Comparison of ENCODE assay signal across 1 cellular context in the genomic region with DNA sequence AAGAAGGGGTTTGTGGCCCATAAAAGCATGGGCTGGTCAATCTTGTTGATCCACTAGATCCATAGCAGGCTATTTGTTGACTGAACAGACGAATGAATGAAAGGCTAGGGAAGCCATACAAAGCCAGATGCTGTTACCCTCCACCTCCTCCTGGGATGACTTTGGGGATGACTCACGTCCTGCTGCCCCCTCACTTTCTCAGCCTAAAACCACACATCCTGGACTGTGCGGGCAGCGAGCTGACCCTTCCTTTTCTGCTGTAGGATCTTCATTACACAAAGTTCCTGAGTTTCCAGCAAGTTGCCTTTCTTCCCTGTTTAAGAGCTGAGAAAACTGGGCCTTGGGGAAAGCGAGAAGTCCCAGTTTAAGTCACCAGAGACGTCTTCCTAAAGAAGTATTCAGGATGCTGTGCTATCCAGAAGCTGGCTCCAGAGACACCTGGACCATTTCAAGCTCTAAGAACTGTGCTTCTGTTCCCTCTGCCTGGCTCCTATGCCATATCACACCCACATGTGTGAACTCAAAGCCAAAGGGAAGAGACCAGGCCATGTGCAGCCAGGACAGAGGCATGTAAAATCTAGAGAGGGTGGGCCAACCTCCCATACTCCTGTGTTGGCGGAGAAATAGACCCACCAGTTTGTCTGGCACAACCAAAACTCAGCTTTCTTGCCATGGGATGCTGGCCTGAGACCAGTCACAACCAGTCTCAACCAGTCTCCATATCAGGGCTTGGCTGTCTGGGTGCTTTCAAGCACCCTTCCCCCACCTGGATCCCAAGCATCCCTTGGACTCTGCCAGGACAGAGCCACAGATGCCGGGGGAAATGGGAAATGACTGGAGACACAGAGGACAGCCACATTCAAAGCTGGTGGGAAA.
A peak's percentile ranks its signal among the peaks of the same experiment; 100 is the strongest.
TF ChIP-seq lines count a peak whose summit lies in the region.

No MANE protein-coding gene starts in this region.

TF ChIP-seq in K562, 482 proteins besides CTCF, POLR2A, EP300 and RAD21 (continues in another document):
- TF ChIP-seq RBM25 (IDR thresholded peaks at IDR 0.05; ENCODE audit: low read depth, low read length, severe bottlenecking), result no peak
- TF ChIP-seq POLR2B (IDR thresholded peaks at IDR 0.05; ENCODE audit: low read depth, partially characterized antibody), result no peak
- TF ChIP-seq, protein P1, sequence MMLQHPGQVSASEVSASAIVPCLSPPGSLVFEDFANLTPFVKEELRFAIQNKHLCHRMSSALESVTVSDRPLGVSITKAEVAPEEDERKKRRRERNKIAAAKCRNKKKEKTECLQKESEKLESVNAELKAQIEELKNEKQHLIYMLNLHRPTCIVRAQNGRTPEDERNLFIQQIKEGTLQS (IDR thresholded peaks at IDR 0.05), result peak; percentile 91
- TF ChIP-seq, protein P1 (CRISPR knock-in tag; conservative IDR thresholded peaks at IDR 0.05), result no peak
- TF ChIP-seq NCOA1 (IDR thresholded peaks at IDR 0.05; ENCODE audit: low read depth), result no peak; the same call in 1 of the 2 replicates
- TF ChIP-seq, protein P2, sequence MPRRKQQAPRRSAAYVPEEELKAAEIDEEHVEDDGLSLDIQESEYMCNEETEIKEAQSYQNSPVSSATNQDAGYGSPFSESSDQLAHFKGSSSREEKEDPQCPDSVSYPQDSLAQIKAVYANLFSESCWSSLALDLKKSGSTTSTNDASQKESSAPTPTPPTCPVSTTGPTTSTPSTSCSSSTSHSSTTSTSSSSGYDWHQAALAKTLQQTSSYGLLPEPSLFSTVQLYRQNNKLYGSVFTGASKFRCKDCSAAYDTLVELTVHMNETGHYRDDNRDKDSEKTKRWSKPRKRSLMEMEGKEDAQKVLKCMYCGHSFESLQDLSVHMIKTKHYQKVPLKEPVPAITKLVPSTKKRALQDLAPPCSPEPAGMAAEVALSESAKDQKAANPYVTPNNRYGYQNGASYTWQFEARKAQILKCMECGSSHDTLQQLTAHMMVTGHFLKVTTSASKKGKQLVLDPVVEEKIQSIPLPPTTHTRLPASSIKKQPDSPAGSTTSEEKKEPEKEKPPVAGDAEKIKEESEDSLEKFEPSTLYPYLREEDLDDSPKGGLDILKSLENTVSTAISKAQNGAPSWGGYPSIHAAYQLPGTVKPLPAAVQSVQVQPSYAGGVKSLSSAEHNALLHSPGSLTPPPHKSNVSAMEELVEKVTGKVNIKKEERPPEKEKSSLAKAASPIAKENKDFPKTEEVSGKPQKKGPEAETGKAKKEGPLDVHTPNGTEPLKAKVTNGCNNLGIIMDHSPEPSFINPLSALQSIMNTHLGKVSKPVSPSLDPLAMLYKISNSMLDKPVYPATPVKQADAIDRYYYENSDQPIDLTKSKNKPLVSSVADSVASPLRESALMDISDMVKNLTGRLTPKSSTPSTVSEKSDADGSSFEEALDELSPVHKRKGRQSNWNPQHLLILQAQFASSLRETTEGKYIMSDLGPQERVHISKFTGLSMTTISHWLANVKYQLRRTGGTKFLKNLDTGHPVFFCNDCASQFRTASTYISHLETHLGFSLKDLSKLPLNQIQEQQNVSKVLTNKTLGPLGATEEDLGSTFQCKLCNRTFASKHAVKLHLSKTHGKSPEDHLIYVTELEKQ (CRISPR knock-in tag; IDR thresholded peaks at IDR 0.05), result no peak
- no peak for TF ChIP-seq ZNF408 (CRISPR knock-in tag; IDR thresholded peaks at IDR 0.05; ENCODE audit: low read depth)
- TF ChIP-seq ARID3A (IDR thresholded peaks at IDR 0.05; ENCODE audit: borderline replicate concordance, low read depth, low read length), result no peak
- no peak for TF ChIP-seq ZNF140 (CRISPR knock-in tag; IDR thresholded peaks at IDR 0.05)
- TF ChIP-seq CBFA2T2 (conservative IDR thresholded peaks at IDR 0.05), result no peak
- no peak for TF ChIP-seq KAT8 (IDR thresholded peaks at IDR 0.05; ENCODE audit: low read depth)
- TF ChIP-seq RAD51 (IDR thresholded peaks at IDR 0.05; ENCODE audit: borderline replicate concordance, low read depth), result no peak
- TF ChIP-seq NR1H2 (CRISPR knock-in tag; IDR thresholded peaks at IDR 0.05), result no peak
- no peak for TF ChIP-seq HLTF (IDR thresholded peaks at IDR 0.05)
- TF ChIP-seq HDAC6 (IDR thresholded peaks at IDR 0.05; ENCODE audit: low read depth, low read length), result no peak
- no peak for TF ChIP-seq MED1 (CRISPR knock-in tag; IDR thresholded peaks at IDR 0.05; ENCODE audit: borderline replicate concordance)
- TF ChIP-seq CBFB (CRISPR knock-in tag; IDR thresholded peaks at IDR 0.05), result no peak
- 0 out of 2 replicates have a peak, but pooled peaks have one; percentile 62 for TF ChIP-seq ZNF584 (CRISPR knock-in tag; IDR thresholded peaks at IDR 0.05; ENCODE audit: low read depth)
- TF ChIP-seq, protein P3, sequence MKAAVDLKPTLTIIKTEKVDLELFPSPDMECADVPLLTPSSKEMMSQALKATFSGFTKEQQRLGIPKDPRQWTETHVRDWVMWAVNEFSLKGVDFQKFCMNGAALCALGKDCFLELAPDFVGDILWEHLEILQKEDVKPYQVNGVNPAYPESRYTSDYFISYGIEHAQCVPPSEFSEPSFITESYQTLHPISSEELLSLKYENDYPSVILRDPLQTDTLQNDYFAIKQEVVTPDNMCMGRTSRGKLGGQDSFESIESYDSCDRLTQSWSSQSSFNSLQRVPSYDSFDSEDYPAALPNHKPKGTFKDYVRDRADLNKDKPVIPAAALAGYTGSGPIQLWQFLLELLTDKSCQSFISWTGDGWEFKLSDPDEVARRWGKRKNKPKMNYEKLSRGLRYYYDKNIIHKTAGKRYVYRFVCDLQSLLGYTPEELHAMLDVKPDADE (conservative IDR thresholded peaks at IDR 0.05; ENCODE audit: control insufficient read depth, low read depth, low read length), result no peak
- no peak for TF ChIP-seq CBX3 (IDR thresholded peaks at IDR 0.05; ENCODE audit: borderline replicate concordance in 1 of 2, low read length in 2 of 2)
- TF ChIP-seq ZNF830 (CRISPR knock-in tag; IDR thresholded peaks at IDR 0.05), result no peak
- TF ChIP-seq FOXK2 (conservative IDR thresholded peaks at IDR 0.05 in 1 of 2, IDR thresholded peaks at IDR 0.05 in 1 of 2; ENCODE audit: low read depth in 2 of 2), result no peak
- no peak for TF ChIP-seq USF1 (CRISPR knock-in tag; IDR thresholded peaks at IDR 0.05)
- TF ChIP-seq, protein P4, sequence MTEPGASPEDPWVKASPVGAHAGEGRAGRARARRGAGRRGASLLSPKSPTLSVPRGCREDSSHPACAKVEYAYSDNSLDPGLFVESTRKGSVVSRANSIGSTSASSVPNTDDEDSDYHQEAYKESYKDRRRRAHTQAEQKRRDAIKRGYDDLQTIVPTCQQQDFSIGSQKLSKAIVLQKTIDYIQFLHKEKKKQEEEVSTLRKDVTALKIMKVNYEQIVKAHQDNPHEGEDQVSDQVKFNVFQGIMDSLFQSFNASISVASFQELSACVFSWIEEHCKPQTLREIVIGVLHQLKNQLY (CRISPR knock-in tag; conservative IDR thresholded peaks at IDR 0.05), result no peak
- no peak for TF ChIP-seq ZNF184 (CRISPR knock-in tag; IDR thresholded peaks at IDR 0.05)
- TF ChIP-seq REST (CRISPR knock-in tag; IDR thresholded peaks at IDR 0.05; ENCODE audit: low read depth), result no peak
- TF ChIP-seq POU5F1 (IDR thresholded peaks at IDR 0.05; ENCODE audit: borderline replicate concordance, low read depth, low read length, partially characterized antibody), result no peak
- no peak for TF ChIP-seq ATF2 (CRISPR knock-in tag; IDR thresholded peaks at IDR 0.05)
- no peak for TF ChIP-seq SPI1 (IDR thresholded peaks at IDR 0.05; ENCODE audit: borderline replicate concordance, low read depth, low read length)
- no peak for TF ChIP-seq RFX5 (IDR thresholded peaks at IDR 0.05; ENCODE audit: low read depth, low read length)
- TF ChIP-seq, protein P5, sequence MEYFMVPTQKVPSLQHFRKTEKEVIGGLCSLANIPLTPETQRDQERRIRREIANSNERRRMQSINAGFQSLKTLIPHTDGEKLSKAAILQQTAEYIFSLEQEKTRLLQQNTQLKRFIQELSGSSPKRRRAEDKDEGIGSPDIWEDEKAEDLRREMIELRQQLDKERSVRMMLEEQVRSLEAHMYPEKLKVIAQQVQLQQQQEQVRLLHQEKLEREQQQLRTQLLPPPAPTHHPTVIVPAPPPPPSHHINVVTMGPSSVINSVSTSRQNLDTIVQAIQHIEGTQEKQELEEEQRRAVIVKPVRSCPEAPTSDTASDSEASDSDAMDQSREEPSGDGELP (CRISPR knock-in tag; IDR thresholded peaks at IDR 0.05; ENCODE audit: borderline replicate concordance), result no peak
- TF ChIP-seq, protein P6, sequence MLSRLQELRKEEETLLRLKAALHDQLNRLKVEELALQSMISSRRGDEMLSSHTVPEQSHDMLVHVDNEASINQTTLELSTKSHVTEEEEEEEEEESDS (CRISPR knock-in tag; IDR thresholded peaks at IDR 0.05), result no peak
- TF ChIP-seq BACH1 (tag; IDR thresholded peaks at IDR 0.05), result no peak
- no peak for TF ChIP-seq PATZ1 (CRISPR knock-in tag; IDR thresholded peaks at IDR 0.05; ENCODE audit: borderline replicate concordance)
- no peak for TF ChIP-seq HMG20B (CRISPR knock-in tag; IDR thresholded peaks at IDR 0.05)
- 0 out of 2 replicates have a peak, but pooled peaks have one; percentile 14 for TF ChIP-seq ESRRA (IDR thresholded peaks at IDR 0.05; ENCODE audit: borderline replicate concordance, low read depth)
- TF ChIP-seq ZNF174 (CRISPR knock-in tag; IDR thresholded peaks at IDR 0.05), result no peak
- no peak for TF ChIP-seq ZNF197 (CRISPR knock-in tag; IDR thresholded peaks at IDR 0.05; ENCODE audit: low read depth)
- no peak for TF ChIP-seq ZNF217 (CRISPR knock-in tag; IDR thresholded peaks at IDR 0.05)
- TF ChIP-seq MCM2 (IDR thresholded peaks at IDR 0.05; ENCODE audit: low read depth), result no peak
- TF ChIP-seq ZNF347 (CRISPR knock-in tag; IDR thresholded peaks at IDR 0.05; ENCODE audit: low read depth), result no peak
- TF ChIP-seq FIP1L1 (IDR thresholded peaks at IDR 0.05; ENCODE audit: low read depth, low read length, poor library complexity, severe bottlenecking), result no peak
- TF ChIP-seq HDAC2 (IDR thresholded peaks at IDR 0.05), result no peak
